Comparison of ENCODE assay signal across 14 cellular contexts in genomic region chr20:52500150-52500549, GRCh38.
"Had no signal": no experiment of that assay in that cellular context is flagged by ENCODE, and none has a peak within 500 bp of the region (broad histone marks: within the 10 kb centered on the region; RNA-seq: fewer than 3 reads in every experiment).

No MANE protein-coding gene starts in this region.

- H3K27ac ChIP-seq: brain microvascular endothelial cell, dorsolateral prefrontal cortex, esophagus squamous epithelium, heart left ventricle, upper lobe of left lung had no signal

- H3K4me3 ChIP-seq: dorsolateral prefrontal cortex, esophagus squamous epithelium, heart left ventricle, upper lobe of left lung had no signal

- H3K27ac Mint-ChIP-seq: activated naive CD8-positive, alpha-beta T cell; activated T-cell treated with anti-CD3 and anti-CD28 coated beads, Interleukin-2, amount 50 U/mL, for 24 hours; naive thymus-derived CD4-positive, alpha-beta T cell had no signal

- H3K4me3 Mint-ChIP-seq: activated naive CD8-positive, alpha-beta T cell; activated T-cell treated with anti-CD3 and anti-CD28 coated beads, Interleukin-2, amount 50 U/mL, for 24 hours; naive thymus-derived CD4-positive, alpha-beta T cell had no signal

- DNase-seq: activated gamma-delta T cell; activated T-cell treated with anti-CD3 and anti-CD28 coated beads, Interleukin-2, amount 50 U/mL, for 24 hours; brain microvascular endothelial cell; dorsolateral prefrontal cortex; esophagus squamous epithelium; foreskin fibroblast; heart left ventricle; kidney glomerular epithelial cell; naive thymus-derived CD4-positive, alpha-beta T cell; stimulated activated CD4-positive, alpha-beta T cell treated with anti-CD3 and anti-CD28 coated beads, Interleukin-4, amount 100 ng/mL, for 1 hour; stimulated activated CD8-positive, alpha-beta memory T cell treated with anti-CD3 and anti-CD28 coated beads, Interleukin-4, amount 100 ng/mL, for 48 hours; stimulated activated naive CD8-positive, alpha-beta T cell treated with anti-CD3 and anti-CD28 coated beads, Interleukin-15, Interleukin-2, amounts not matched to agents 100 U/mL and 50 U/mL, for 24 hours; upper lobe of left lung had no signal

- ATAC-seq: heart left ventricle; naive thymus-derived CD4-positive, alpha-beta T cell; stimulated activated naive CD8-positive, alpha-beta T cell treated with anti-CD3 and anti-CD28 coated beads, Interleukin-15, Interleukin-2, amounts not matched to agents 100 U/mL and 50 U/mL, for 24 hours had no signal

- H3K4me1 ChIP-seq: esophagus squamous epithelium, heart left ventricle, upper lobe of left lung had no signal

- H3K27me3 ChIP-seq: brain microvascular endothelial cell, upper lobe of left lung had no signal

- H3K36me3 ChIP-seq: brain microvascular endothelial cell, esophagus squamous epithelium, heart left ventricle, upper lobe of left lung had no signal

- H3K27me3 Mint-ChIP-seq: activated T-cell treated with anti-CD3 and anti-CD28 coated beads, Interleukin-2, amount 50 U/mL, for 24 hours had no signal

- H3K9me3 ChIP-seq: upper lobe of left lung had no signal
